Comparison of ENCODE assay signal across 5 cellular contexts in the genomic region with DNA sequence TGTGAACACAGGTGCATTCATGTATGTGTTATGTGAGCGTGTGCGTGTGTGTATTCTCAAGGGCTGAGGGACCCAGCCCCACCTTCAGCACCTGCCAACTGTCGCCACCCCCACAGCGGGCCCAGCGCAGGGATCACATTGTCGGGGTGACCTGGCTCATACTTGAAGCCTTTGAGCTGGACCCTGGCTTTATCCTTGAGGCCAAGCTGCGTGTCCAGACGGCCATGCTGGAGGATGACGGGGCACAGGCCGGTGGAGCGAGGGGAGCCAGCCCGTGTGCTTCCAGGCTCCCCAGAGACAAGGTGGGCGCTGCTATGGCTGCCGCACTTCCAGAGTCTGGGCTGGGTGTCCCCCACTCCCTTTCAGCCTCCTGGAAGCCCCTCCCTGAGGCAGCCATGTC.
DNase-seq lines count a peak whose midpoint lies in the region; ATAC-seq and TF ChIP-seq lines count a peak whose summit lies in the region.
"Not testable (repeated sequence)": the region's sequence is repeated elsewhere in the genome, so short reads cannot be mapped to it uniquely, and the experiment has no call there.

No MANE protein-coding gene starts in this region.

- not testable (repeated sequence) for H3K4me3 Mint-ChIP-seq in activated naive CD4-positive, alpha-beta T cell treated with anti-CD3 and anti-CD28 coated beads for 36 hours; osteocyte (ENCODE audit: unreplicated experiment); type B pancreatic cell

- not testable (repeated sequence) for ATAC-seq in left lobe of liver

- not testable (repeated sequence) for H2BK120ac ChIP-seq in neuronal stem cell (ENCODE audit: low read depth, low read length)

- H3K27ac ChIP-seq in neuronal stem cell (replicated peaks; ENCODE audit: low read length), result not testable (repeated sequence)

- H3K27me3 Mint-ChIP-seq in activated naive CD4-positive, alpha-beta T cell treated with anti-CD3 and anti-CD28 coated beads for 36 hours (ENCODE audit: low read depth); osteocyte (ENCODE audit: unreplicated experiment); type B pancreatic cell: not testable (repeated sequence)

- WGBS in neuronal stem cell (ENCODE audit: extremely low coverage in 2 of 2, insufficient read length in 2 of 2, insufficient replicate concordance in 1 of 2), 2 donors, result no CpG with 5 or more reads among the region's 14 CpGs

- H3K9ac ChIP-seq in neuronal stem cell (ENCODE audit: low read depth, low read length, poor library complexity), result not testable (repeated sequence)

- intact Hi-C loops in activated naive CD4-positive, alpha-beta T cell treated with anti-CD3 and anti-CD28 coated beads for 36 hours (cut with micrococcal nuclease), result not testable (repeated sequence)

- not testable (repeated sequence) for TF ChIP-seq CTCF in osteocyte (IDR thresholded peaks at IDR 0.05); type B pancreatic cell (conservative IDR thresholded peaks at IDR 0.05)

- H3K9me3 Mint-ChIP-seq in activated naive CD4-positive, alpha-beta T cell treated with anti-CD3 and anti-CD28 coated beads for 36 hours; osteocyte (ENCODE audit: unreplicated experiment); type B pancreatic cell: not testable (repeated sequence)

- not testable (repeated sequence) for H3K4me1 ChIP-seq in neuronal stem cell (ENCODE audit: control insufficient read depth in 2 of 2, insufficient read depth in 1 of 2, low read depth in 1 of 2, low read length in 2 of 2)

- H3K4me3 ChIP-seq in neuronal stem cell (ENCODE audit: low read length in 2 of 2), result not testable (repeated sequence)

- H3K36me3 Mint-ChIP-seq in activated naive CD4-positive, alpha-beta T cell treated with anti-CD3 and anti-CD28 coated beads for 36 hours (ENCODE audit: low read depth); osteocyte (ENCODE audit: unreplicated experiment); type B pancreatic cell: not testable (repeated sequence)

- H4K8ac ChIP-seq in neuronal stem cell (ENCODE audit: low read depth, low read length), result not testable (repeated sequence)

- H3K27ac Mint-ChIP-seq in activated naive CD4-positive, alpha-beta T cell treated with anti-CD3 and anti-CD28 coated beads for 36 hours, result peak overlapping the region; percentile 69
- H3K27ac Mint-ChIP-seq in osteocyte (ENCODE audit: unreplicated experiment); type B pancreatic cell: not testable (repeated sequence)

- H3K79me1 ChIP-seq in neuronal stem cell (ENCODE audit: low read depth, low read length), result not testable (repeated sequence)

- H2AFZ ChIP-seq in neuronal stem cell (ENCODE audit: low read length), result not testable (repeated sequence)

- not testable (repeated sequence) for H2AK5ac ChIP-seq in neuronal stem cell (ENCODE audit: low read depth, low read length)

- not testable (repeated sequence) for H2BK12ac ChIP-seq in neuronal stem cell (ENCODE audit: low read length)

- peak overlapping the region; percentile 11 for H3K4me2 ChIP-seq in neuronal stem cell (ENCODE audit: insufficient read depth, low read length, poor library complexity, severe bottlenecking)

- not testable (repeated sequence) for H4K91ac ChIP-seq in neuronal stem cell (ENCODE audit: low read depth, low read length, poor library complexity)

- H3K4ac ChIP-seq in neuronal stem cell (ENCODE audit: low read length), result not testable (repeated sequence)

- not testable (repeated sequence) for DNase-seq in activated naive CD4-positive, alpha-beta T cell treated with anti-CD3 and anti-CD28 coated beads for 36 hours; neuronal stem cell (ENCODE audit: low spot score)
- DNase-seq in left lobe of liver (ENCODE audit: low spot score) (peak; percentile 30), osteocyte (ENCODE audit: extremely low spot score, unreplicated experiment) (peak; percentile 70), type B pancreatic cell (ENCODE audit: extremely low spot score, unreplicated experiment) (peak; percentile 44)

- H2BK15ac ChIP-seq in neuronal stem cell (ENCODE audit: low read length), result not testable (repeated sequence)

- H3K9me3 ChIP-seq in neuronal stem cell (replicated peaks in 1 of 2; ENCODE audit: control insufficient read depth in 2 of 2, insufficient read depth in 1 of 2, low read depth in 1 of 2, low read length in 2 of 2), result not testable (repeated sequence)

- H3K4me1 Mint-ChIP-seq in activated naive CD4-positive, alpha-beta T cell treated with anti-CD3 and anti-CD28 coated beads for 36 hours (ENCODE audit: low read depth); osteocyte (ENCODE audit: unreplicated experiment); type B pancreatic cell (ENCODE audit: unreplicated experiment): not testable (repeated sequence)

- H3K36me3 ChIP-seq in neuronal stem cell (replicated peaks in 1 of 2; ENCODE audit: control insufficient read depth in 2 of 2, insufficient read depth in 2 of 2, low read length in 2 of 2), result not testable (repeated sequence)

- H3K18ac ChIP-seq in neuronal stem cell (ENCODE audit: low read length), result not testable (repeated sequence)

- not testable (repeated sequence) for H3K27me3 ChIP-seq in neuronal stem cell (ENCODE audit: control insufficient read depth in 3 of 3, insufficient read depth in 3 of 3, low read depth in 1 of 3, low read length in 3 of 3)

- H3K23ac ChIP-seq in neuronal stem cell (ENCODE audit: low read depth, low read length, poor library complexity), result not testable (repeated sequence)

- CTCF ChIA-PET in activated naive CD4-positive, alpha-beta T cell treated with anti-CD3 and anti-CD28 coated beads for 36 hours (lab: Charles Lee), result not testable (repeated sequence)

- H3K14ac ChIP-seq in neuronal stem cell (ENCODE audit: low read length), result not testable (repeated sequence)

- not testable (repeated sequence) for H2BK5ac ChIP-seq in neuronal stem cell (ENCODE audit: low read length)
